2 cellular contexts compared by ENCODE assay signal in genomic region chr11:115238802-115239201, GRCh38.
A peak's percentile ranks its signal among the peaks of the same experiment; 100 is the strongest.
TF ChIP-seq lines count a peak whose summit lies in the region.

No MANE protein-coding gene starts in this region.

TF ChIP-seq in Ishikawa, 13 proteins besides CTCF, POLR2A, EP300 and RAD21:
- TF ChIP-seq TCF12 (IDR thresholded peaks at IDR 0.05; ENCODE audit: low read depth) (no peak), TAF1 (IDR thresholded peaks at IDR 0.05; ENCODE audit: low read depth) (no peak), REST (IDR thresholded peaks at IDR 0.05; ENCODE audit: low read depth) (no peak), NFIC (IDR thresholded peaks at IDR 0.05) (0 out of 2 replicates have a peak, but pooled peaks have one; percentile 15), EGR1 (IDR thresholded peaks at IDR 0.05) (no peak), CREB1 (IDR thresholded peaks at IDR 0.05; ENCODE audit: low read depth) (no peak)

TF ChIP-seq in H1, 55 proteins besides CTCF, POLR2A, EP300 and RAD21:
- TF ChIP-seq RBBP5 (IDR thresholded peaks at IDR 0.05; ENCODE audit: borderline replicate concordance, low read depth, low read length) (no peak), NRF1 (IDR thresholded peaks at IDR 0.05; ENCODE audit: low read depth, low read length) (no peak), EZH2 (IDR thresholded peaks at IDR 0.05; ENCODE audit: low read depth, low read length, severe bottlenecking) (no peak), CHD1 (IDR thresholded peaks at IDR 0.05; ENCODE audit: low read depth, low read length) (no peak), EGR1 (IDR thresholded peaks at IDR 0.05; ENCODE audit: borderline replicate concordance, low read depth, low read length) (no peak), HDAC2 (IDR thresholded peaks at IDR 0.05; ENCODE audit: borderline replicate concordance in 1 of 2, low read depth in 2 of 2, low read length in 2 of 2) (no peak), PHF8 (conservative IDR thresholded peaks at IDR 0.05; ENCODE audit: low read depth, low read length) (no peak), BRCA1 (IDR thresholded peaks at IDR 0.05; ENCODE audit: low read depth, low read length) (no peak), SRF (IDR thresholded peaks at IDR 0.05; ENCODE audit: low read depth, low read length) (no peak)
